Comparison of ENCODE assay signal across 1 cellular context in genomic region chr15:76252249-76252648, GRCh38.
TF ChIP-seq lines count a peak whose summit lies in the region.

No MANE protein-coding gene starts in this region.

TF ChIP-seq in GM12878, 131 proteins besides CTCF, POLR2A, EP300 and RAD21:
- TF ChIP-seq, protein P1, sequence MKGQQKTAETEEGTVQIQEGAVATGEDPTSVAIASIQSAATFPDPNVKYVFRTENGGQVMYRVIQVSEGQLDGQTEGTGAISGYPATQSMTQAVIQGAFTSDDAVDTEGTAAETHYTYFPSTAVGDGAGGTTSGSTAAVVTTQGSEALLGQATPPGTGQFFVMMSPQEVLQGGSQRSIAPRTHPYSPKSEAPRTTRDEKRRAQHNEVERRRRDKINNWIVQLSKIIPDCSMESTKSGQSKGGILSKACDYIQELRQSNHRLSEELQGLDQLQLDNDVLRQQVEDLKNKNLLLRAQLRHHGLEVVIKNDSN (IDR thresholded peaks at IDR 0.05; ENCODE audit: borderline replicate concordance, extremely low read length, insufficient read depth, low read depth, low read length): no peak
- no peak for TF ChIP-seq MTA3 (IDR thresholded peaks at IDR 0.05; ENCODE audit: borderline replicate concordance, low read length)
- TF ChIP-seq SREBF1 (IDR thresholded peaks at IDR 0.05; ENCODE audit: low read length): no peak
- TF ChIP-seq BMI1 (IDR thresholded peaks at IDR 0.05; ENCODE audit: borderline replicate concordance): no peak
- TF ChIP-seq USF2 (IDR thresholded peaks at IDR 0.05; ENCODE audit: borderline replicate concordance, low read depth, low read length): no peak
- no peak for TF ChIP-seq MEF2A (IDR thresholded peaks at IDR 0.05; ENCODE audit: insufficient read depth, low read depth, low read length)
- no peak for TF ChIP-seq BHLHE40 (IDR thresholded peaks at IDR 0.05; ENCODE audit: borderline replicate concordance in 1 of 2, low read depth in 2 of 2, low read length in 1 of 2)
- TF ChIP-seq ZNF207 (IDR thresholded peaks at IDR 0.05; ENCODE audit: borderline replicate concordance): no peak
